Comparison of ENCODE assay signal across 2 cellular contexts in the genomic region with DNA sequence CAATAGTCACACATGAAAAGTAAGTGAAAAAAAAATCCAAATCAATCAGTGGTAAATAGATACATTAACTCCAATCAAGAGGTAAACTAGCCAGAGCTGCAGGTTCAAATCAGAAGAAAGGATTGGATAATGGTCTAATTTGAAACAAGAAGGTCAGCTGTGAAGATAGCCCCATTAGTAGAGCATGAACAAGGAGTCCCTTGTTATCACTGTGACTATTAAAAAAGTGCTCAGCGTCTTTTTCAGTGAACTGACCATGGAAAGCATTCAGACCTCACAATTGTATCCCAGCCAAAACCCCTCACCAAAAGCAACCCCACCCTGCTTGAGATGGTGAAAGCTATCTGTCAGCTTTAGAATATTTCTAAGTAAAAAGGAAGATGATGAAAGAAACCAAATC.
TF ChIP-seq lines count a peak whose summit lies in the region.

No MANE protein-coding gene starts in this region.

TF ChIP-seq in K562, 482 proteins besides CTCF, POLR2A, EP300 and RAD21:
- TF ChIP-seq, protein P1, sequence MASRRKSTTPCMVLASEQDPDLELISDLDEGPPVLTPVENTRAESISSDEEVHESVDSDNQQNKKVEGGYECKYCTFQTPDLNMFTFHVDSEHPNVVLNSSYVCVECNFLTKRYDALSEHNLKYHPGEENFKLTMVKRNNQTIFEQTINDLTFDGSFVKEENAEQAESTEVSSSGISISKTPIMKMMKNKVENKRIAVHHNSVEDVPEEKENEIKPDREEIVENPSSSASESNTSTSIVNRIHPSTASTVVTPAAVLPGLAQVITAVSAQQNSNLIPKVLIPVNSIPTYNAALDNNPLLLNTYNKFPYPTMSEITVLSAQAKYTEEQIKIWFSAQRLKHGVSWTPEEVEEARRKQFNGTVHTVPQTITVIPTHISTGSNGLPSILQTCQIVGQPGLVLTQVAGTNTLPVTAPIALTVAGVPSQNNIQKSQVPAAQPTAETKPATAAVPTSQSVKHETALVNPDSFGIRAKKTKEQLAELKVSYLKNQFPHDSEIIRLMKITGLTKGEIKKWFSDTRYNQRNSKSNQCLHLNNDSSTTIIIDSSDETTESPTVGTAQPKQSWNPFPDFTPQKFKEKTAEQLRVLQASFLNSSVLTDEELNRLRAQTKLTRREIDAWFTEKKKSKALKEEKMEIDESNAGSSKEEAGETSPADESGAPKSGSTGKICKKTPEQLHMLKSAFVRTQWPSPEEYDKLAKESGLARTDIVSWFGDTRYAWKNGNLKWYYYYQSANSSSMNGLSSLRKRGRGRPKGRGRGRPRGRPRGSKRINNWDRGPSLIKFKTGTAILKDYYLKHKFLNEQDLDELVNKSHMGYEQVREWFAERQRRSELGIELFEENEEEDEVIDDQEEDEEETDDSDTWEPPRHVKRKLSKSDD (conservative IDR thresholded peaks at IDR 0.05; ENCODE audit: low read length), result no peak
- TF ChIP-seq NR1H2 (CRISPR knock-in tag; IDR thresholded peaks at IDR 0.05), result no peak
TF ChIP-seq in K562: peak in this region for 0.

TF ChIP-seq in SK-N-SH treated with all-trans-retinoic acid at 6 μM for 48 hours, 23 proteins besides CTCF, POLR2A, EP300 and RAD21 (continued from another document):
- TF ChIP-seq POU6F1 (CRISPR knock-in tag; IDR thresholded peaks at IDR 0.05; ENCODE audit: borderline replicate concordance, low read depth) (no peak), RARB (CRISPR knock-in tag; IDR thresholded peaks at IDR 0.05) (no peak), TOX (CRISPR knock-in tag; IDR thresholded peaks at IDR 0.05; ENCODE audit: borderline replicate concordance) (no peak), ESRRG (CRISPR knock-in tag; IDR thresholded peaks at IDR 0.05) (no peak), ZNF8 (CRISPR knock-in tag; IDR thresholded peaks at IDR 0.05) (no peak), ZNF70 (CRISPR knock-in tag; IDR thresholded peaks at IDR 0.05) (no peak), GLIS3 (CRISPR knock-in tag; IDR thresholded peaks at IDR 0.05) (no peak), ISL1 (CRISPR knock-in tag; IDR thresholded peaks at IDR 0.05) (no peak), BACH2 (CRISPR knock-in tag; IDR thresholded peaks at IDR 0.05; ENCODE audit: borderline replicate concordance) (no peak), OSR1 (CRISPR knock-in tag; IDR thresholded peaks at IDR 0.05) (no peak), PPARA (CRISPR knock-in tag; IDR thresholded peaks at IDR 0.05; ENCODE audit: borderline replicate concordance) (no peak), TCF4 (CRISPR knock-in tag; IDR thresholded peaks at IDR 0.05; ENCODE audit: borderline replicate concordance) (no peak)
- TF ChIP-seq, protein P2, sequence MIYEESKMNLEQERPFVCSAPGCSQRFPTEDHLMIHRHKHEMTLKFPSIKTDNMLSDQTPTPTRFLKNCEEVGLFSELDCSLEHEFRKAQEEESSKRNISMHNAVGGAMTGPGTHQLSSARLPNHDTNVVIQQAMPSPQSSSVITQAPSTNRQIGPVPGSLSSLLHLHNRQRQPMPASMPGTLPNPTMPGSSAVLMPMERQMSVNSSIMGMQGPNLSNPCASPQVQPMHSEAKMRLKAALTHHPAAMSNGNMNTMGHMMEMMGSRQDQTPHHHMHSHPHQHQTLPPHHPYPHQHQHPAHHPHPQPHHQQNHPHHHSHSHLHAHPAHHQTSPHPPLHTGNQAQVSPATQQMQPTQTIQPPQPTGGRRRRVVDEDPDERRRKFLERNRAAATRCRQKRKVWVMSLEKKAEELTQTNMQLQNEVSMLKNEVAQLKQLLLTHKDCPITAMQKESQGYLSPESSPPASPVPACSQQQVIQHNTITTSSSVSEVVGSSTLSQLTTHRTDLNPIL (CRISPR knock-in tag; IDR thresholded peaks at IDR 0.05; ENCODE audit: low read depth), result no peak
- TF ChIP-seq, protein P3, sequence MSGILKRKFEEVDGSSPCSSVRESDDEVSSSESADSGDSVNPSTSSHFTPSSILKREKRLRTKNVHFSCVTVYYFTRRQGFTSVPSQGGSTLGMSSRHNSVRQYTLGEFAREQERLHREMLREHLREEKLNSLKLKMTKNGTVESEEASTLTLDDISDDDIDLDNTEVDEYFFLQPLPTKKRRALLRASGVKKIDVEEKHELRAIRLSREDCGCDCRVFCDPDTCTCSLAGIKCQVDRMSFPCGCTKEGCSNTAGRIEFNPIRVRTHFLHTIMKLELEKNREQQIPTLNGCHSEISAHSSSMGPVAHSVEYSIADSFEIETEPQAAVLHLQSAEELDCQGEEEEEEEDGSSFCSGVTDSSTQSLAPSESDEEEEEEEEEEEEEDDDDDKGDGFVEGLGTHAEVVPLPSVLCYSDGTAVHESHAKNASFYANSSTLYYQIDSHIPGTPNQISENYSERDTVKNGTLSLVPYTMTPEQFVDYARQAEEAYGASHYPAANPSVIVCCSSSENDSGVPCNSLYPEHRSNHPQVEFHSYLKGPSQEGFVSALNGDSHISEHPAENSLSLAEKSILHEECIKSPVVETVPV (CRISPR knock-in tag; IDR thresholded peaks at IDR 0.05), result no peak
